30 cellular contexts compared by ENCODE assay signal in genomic region chr13:93420887-93421286, GRCh38.
"Had no signal": no experiment of that assay in that cellular context is flagged by ENCODE, and none has a peak within 500 bp of the region (broad histone marks: within the 10 kb centered on the region; RNA-seq: fewer than 3 reads in every experiment).

No MANE protein-coding gene starts in this region.

- H3K4me1 Mint-ChIP-seq: activated CD4-positive, alpha-beta T cell treated with anti-CD3 and anti-CD28 coated beads for 36 hours; activated naive CD8-positive, alpha-beta T cell treated with anti-CD3 and anti-CD28 coated beads, Interleukin-2, amount 10 ng/mL, durations not matched to agents 7 days and 5 days; natural killer cell had no signal

- DNase-seq: activated CD4-positive, alpha-beta T cell treated with anti-CD3 and anti-CD28 coated beads for 36 hours; activated CD4-positive, CD25-positive, alpha-beta regulatory T cell; activated CD8-positive, alpha-beta memory T cell treated with anti-CD3 and anti-CD28 coated beads for 24 hours; activated effector memory CD4-positive, alpha-beta T cell treated with anti-CD3 and anti-CD28 coated beads, Interleukin-2, amount 50 U/mL, for 16 hours; activated naive CD4-positive, alpha-beta T cell treated with anti-CD3 and anti-CD28 coated beads for 36 hours; activated naive CD8-positive, alpha-beta T cell treated with anti-CD3 and anti-CD28 coated beads, Interleukin-2, amount 10 ng/mL, durations not matched to agents 7 days and 5 days; activated T-cell treated with anti-CD3 and anti-CD28 coated beads, Interleukin-2, amount 50 U/mL, for 1 hour; effector memory CD8-positive, alpha-beta T cell; head of caudate nucleus; hippocampal formation; kidney glomerular epithelial cell; left lung; lower lobe of right lung; mesenchymal stem cell; natural killer cell; retina; stimulated activated CD4-positive, alpha-beta T cell treated with anti-CD3 and anti-CD28 coated beads, Interleukin-12 subunit alpha, Interleukin-12 subunit beta, amount 100 ng/mL, for 4 hours; stimulated activated CD4-positive, alpha-beta T cell treated with anti-CD3 and anti-CD28 coated beads, Interleukin-4, amount 100 ng/mL, for 1 hour; stimulated activated naive CD8-positive, alpha-beta T cell treated with anti-CD3 and anti-CD28 coated beads, Interleukin-15, Interleukin-2, amounts not matched to agents 100 U/mL and 50 U/mL, for 24 hours; trophoblast cell had no signal

- H3K27ac Mint-ChIP-seq: activated CD4-positive, alpha-beta T cell treated with anti-CD3 and anti-CD28 coated beads for 36 hours; activated naive CD4-positive, alpha-beta T cell treated with anti-CD3 and anti-CD28 coated beads for 36 hours; activated naive CD8-positive, alpha-beta T cell treated with anti-CD3 and anti-CD28 coated beads, Interleukin-2, amount 10 ng/mL, durations not matched to agents 7 days and 5 days; activated T-helper 1 cell treated with anti-CD3 and anti-CD28 coated beads, Interleukin-12 subunit alpha, Interleukin-12 subunit beta, Interleukin-2, Interleukin-4 antibody, amounts not matched to agents 30 ng/mL and 10 ng/mL and 1 ng/mL, durations not matched to agents 14 hours and 24 hours and 36 hours; brain; effector memory CD8-positive, alpha-beta T cell; natural killer cell had no signal

- H3K27me3 ChIP-seq: ascending aorta, cardiac muscle cell, gastroesophageal sphincter, left lung, neutrophil had no signal

- ATAC-seq: activated CD4-positive, alpha-beta T cell treated with anti-CD3 and anti-CD28 coated beads for 36 hours; effector memory CD8-positive, alpha-beta T cell; gastroesophageal sphincter; left lung; lower lobe of right lung; natural killer cell; sciatic nerve; stimulated activated naive CD8-positive, alpha-beta T cell treated with anti-CD3 and anti-CD28 coated beads, Interleukin-15, Interleukin-2, amounts not matched to agents 100 U/mL and 50 U/mL, for 24 hours had no signal

- H3K9me3 Mint-ChIP-seq: activated naive CD4-positive, alpha-beta T cell treated with anti-CD3 and anti-CD28 coated beads for 36 hours; activated naive CD8-positive, alpha-beta T cell treated with anti-CD3 and anti-CD28 coated beads, Interleukin-2, amount 10 ng/mL, durations not matched to agents 7 days and 5 days; activated T-helper 1 cell treated with anti-CD3 and anti-CD28 coated beads, Interleukin-12 subunit alpha, Interleukin-12 subunit beta, Interleukin-2, Interleukin-4 antibody, amounts not matched to agents 30 ng/mL and 10 ng/mL and 1 ng/mL, durations not matched to agents 14 hours and 24 hours and 36 hours had no signal

- H3K4me3 ChIP-seq: ascending aorta, cardiac muscle cell, coronary artery, gastroesophageal sphincter, left lung, lower lobe of right lung, skin epidermis, thoracic aorta had no signal

- H3K9me3 ChIP-seq: ascending aorta, gastroesophageal sphincter, lower lobe of right lung, neutrophil, thoracic aorta had no signal

- H3K27ac ChIP-seq: ascending aorta, cardiac muscle cell, coronary artery, gastroesophageal sphincter, left lung, lower lobe of right lung, neutrophil, skin epidermis, thoracic aorta had no signal

- H3K27me3 Mint-ChIP-seq: activated CD4-positive, alpha-beta T cell treated with anti-CD3 and anti-CD28 coated beads for 36 hours; activated naive CD8-positive, alpha-beta T cell treated with anti-CD3 and anti-CD28 coated beads, Interleukin-2, amount 10 ng/mL, durations not matched to agents 7 days and 5 days; brain; effector memory CD8-positive, alpha-beta T cell had no signal

- H3K4me1 ChIP-seq: ascending aorta, gastroesophageal sphincter, left lung had no signal

- H3K4me3 Mint-ChIP-seq: activated CD4-positive, alpha-beta T cell treated with anti-CD3 and anti-CD28 coated beads for 36 hours; activated naive CD4-positive, alpha-beta T cell treated with anti-CD3 and anti-CD28 coated beads for 36 hours; activated naive CD8-positive, alpha-beta T cell treated with anti-CD3 and anti-CD28 coated beads, Interleukin-2, amount 10 ng/mL, durations not matched to agents 7 days and 5 days; activated T-helper 1 cell treated with anti-CD3 and anti-CD28 coated beads, Interleukin-12 subunit alpha, Interleukin-12 subunit beta, Interleukin-2, Interleukin-4 antibody, amounts not matched to agents 30 ng/mL and 10 ng/mL and 1 ng/mL, durations not matched to agents 14 hours and 24 hours and 36 hours; brain; effector memory CD8-positive, alpha-beta T cell; natural killer cell had no signal

- H3K36me3 Mint-ChIP-seq: activated naive CD8-positive, alpha-beta T cell treated with anti-CD3 and anti-CD28 coated beads, Interleukin-2, amount 10 ng/mL, durations not matched to agents 7 days and 5 days; brain; natural killer cell had no signal

- H3K36me3 ChIP-seq: ascending aorta, cardiac muscle cell, gastroesophageal sphincter, left lung, lower lobe of right lung, neutrophil, thoracic aorta had no signal
